In the genomic region with DNA sequence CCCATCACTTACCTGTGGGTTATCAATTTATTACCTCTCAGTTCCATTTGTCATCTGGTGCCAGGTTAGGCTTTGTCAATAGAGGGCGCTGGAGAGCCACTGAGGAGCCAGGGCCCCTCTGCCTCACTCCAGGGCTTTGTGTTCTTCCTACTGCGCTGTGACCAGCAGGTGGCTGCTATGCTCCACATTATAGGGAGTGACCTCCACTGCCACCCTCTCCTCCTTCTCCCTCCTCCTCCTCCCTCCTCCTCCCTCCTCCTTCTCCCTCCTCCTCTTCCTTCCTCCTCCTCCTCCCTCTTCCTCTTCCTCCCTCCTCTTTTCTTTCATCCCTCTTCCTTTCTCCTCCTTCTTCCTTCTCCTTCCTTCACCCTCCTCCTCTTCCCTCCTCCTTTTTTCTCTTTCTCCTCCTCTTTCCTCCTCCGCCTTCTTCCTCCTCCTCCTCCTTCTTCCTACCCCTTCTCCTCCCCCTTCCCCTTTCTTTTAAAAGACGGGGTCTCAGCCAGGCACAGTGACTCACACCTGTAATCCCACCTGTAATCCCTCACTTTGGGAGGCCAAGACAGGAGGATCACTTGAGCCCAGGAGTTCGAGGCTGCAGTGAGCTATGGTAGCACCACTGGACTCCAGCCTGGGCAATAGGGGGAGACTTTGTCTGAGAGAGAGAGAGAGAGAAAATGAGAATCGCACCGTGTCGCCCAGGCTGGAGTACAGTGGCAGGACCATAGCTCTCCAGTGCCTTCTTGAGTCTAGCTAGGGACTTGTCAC, we compare ENCODE assay signal across 8 cellular contexts. TPM values are rescaled to one million over a fixed set of nuclear protein-coding genes. Genes with fewer than 3 reads are reported as not detected.
DNase-seq lines count a peak whose midpoint lies in the region; TF ChIP-seq lines count a peak whose summit lies in the region.

No MANE protein-coding gene starts in this region.

- peak overlapping the region; percentile 52 for H3K27ac Mint-ChIP-seq in activated T-cell treated with anti-CD3 and anti-CD28 coated beads, Interleukin-2, amount 50 U/mL, for 24 hours

- H3K27me3 ChIP-seq in GM23248 (replicated peaks; ENCODE audit: insufficient read depth) (no peaks in the 10 kb centered on the region), Peyer's patch (no peaks in the 10 kb centered on the region), neutrophil (peaks cover 3% of the 10 kb centered on the region), suprapubic skin (no peaks in the 10 kb centered on the region)

- H3K36me3 Mint-ChIP-seq in activated T-cell treated with anti-CD3 and anti-CD28 coated beads, Interleukin-2, amount 50 U/mL, for 24 hours (ENCODE audit: low read depth), result no peaks in the 10 kb centered on the region

- no peaks in the 10 kb centered on the region for H4K20me1 ChIP-seq in GM23248 (ENCODE audit: insufficient read depth)

- no peak overlapping the region for H3K9ac ChIP-seq in GM23248

- no peak overlapping the region for H3K4me2 ChIP-seq in GM23248 (ENCODE audit: unreplicated experiment)

- peaks cover 21% of the 10 kb centered on the region for H3K4me1 Mint-ChIP-seq in activated T-cell treated with anti-CD3 and anti-CD28 coated beads, Interleukin-2, amount 50 U/mL, for 24 hours (ENCODE audit: low read depth)

- H3K9me3 Mint-ChIP-seq in activated T-cell treated with anti-CD3 and anti-CD28 coated beads, Interleukin-2, amount 50 U/mL, for 24 hours, result no peaks in the 10 kb centered on the region

- no peak overlapping the region for H2AFZ ChIP-seq in GM23248

- H3K79me2 ChIP-seq in GM23248 (ENCODE audit: insufficient read depth), result no peaks in the 10 kb centered on the region

- TF ChIP-seq EP300 in suprapubic skin (IDR thresholded peaks at IDR 0.05), result no peak

- TF ChIP-seq POLR2A in Peyer's patch (IDR thresholded peaks at IDR 0.05) (no peak), suprapubic skin (IDR thresholded peaks at IDR 0.05) (no peak)

- peak; percentile 91 to 99 (median 98) for TF ChIP-seq CTCF in Peyer's patch (IDR thresholded peaks at IDR 0.05)
- peak; percentile 86 for TF ChIP-seq CTCF in neutrophil (IDR thresholded peaks at IDR 0.05)
- TF ChIP-seq CTCF in suprapubic skin (IDR thresholded peaks at IDR 0.05), result peak; percentile 97 to 98

- H3K4me1 ChIP-seq in GM23248 (ENCODE audit: insufficient read depth) (no peaks in the 10 kb centered on the region), Peyer's patch (no peaks in the 10 kb centered on the region), neutrophil (ENCODE audit: control insufficient read depth in 1 of 2, insufficient read depth in 1 of 2, low read depth in 1 of 2, low read length in 1 of 2) (no peaks in the 10 kb centered on the region), suprapubic skin (no peaks in the 10 kb centered on the region)

- H3K36me3 ChIP-seq in GM23248 (ENCODE audit: low read depth) (no peaks in the 10 kb centered on the region), Peyer's patch (no peaks in the 10 kb centered on the region), neutrophil (no peaks in the 10 kb centered on the region), suprapubic skin (no peaks in the 10 kb centered on the region)

- no peaks in the 10 kb centered on the region for H3K9me2 ChIP-seq in GM23248 (ENCODE audit: insufficient read depth)

- in situ Hi-C loops in GM23248 (cut with MboI), result no loop called here

- no peak overlapping the region for H3K4me3 ChIP-seq in GM23248
- H3K4me3 ChIP-seq in Peyer's patch, result no peak overlapping the region
- no peak overlapping the region for H3K4me3 ChIP-seq in neutrophil (ENCODE audit: low read depth in 1 of 2, low read length in 1 of 2)
- H3K4me3 ChIP-seq in suprapubic skin, result no peak overlapping the region

- H3K4me3 Mint-ChIP-seq in activated T-cell treated with anti-CD3 and anti-CD28 coated beads, Interleukin-2, amount 50 U/mL, for 24 hours, result no peak overlapping the region

- DNase-seq in DMS53 treated with DMSO at 0.1 percent for 48 hours (lab: John Stamatoyannopoulos, UW; ENCODE audit: unreplicated experiment) (peak; percentile 89), GM23248 (peak; percentile 90), LoVo (ENCODE audit: low spot score) (peak; percentile 85), Peyer's patch (peak; percentile 88 to 96 (median 91)), fibroblast of peridontal ligament (ENCODE audit: extremely low read depth) (peak; percentile 79), suprapubic skin (ENCODE audit: low spot score in 2 of 2) (peak; percentile 84 to 91)
- peak; percentile 90 for DNase-seq in activated T-cell treated with anti-CD3 and anti-CD28 coated beads, Interleukin-2, amount 50 U/mL, for 24 hours

- peaks cover 4% of the 10 kb centered on the region for H3K27me3 Mint-ChIP-seq in activated T-cell treated with anti-CD3 and anti-CD28 coated beads, Interleukin-2, amount 50 U/mL, for 24 hours

- H3K9me3 ChIP-seq in GM23248 (ENCODE audit: low read depth) (no peaks in the 10 kb centered on the region), Peyer's patch (no peaks in the 10 kb centered on the region), neutrophil (no peaks in the 10 kb centered on the region), suprapubic skin (no peaks in the 10 kb centered on the region)

- WGBS in GM23248 (ENCODE audit: low coverage in 1 of 2, low lambda C conversion rate in 2 of 2, missing lambda C conversion rate in 2 of 2), 2 experiments, result 24% methylated on average over 7 to 8 of the region's 8 CpGs
- WGBS in suprapubic skin, result 33% methylated on average over 8 of the region's 8 CpGs

- H3K27ac ChIP-seq in GM23248 (no peak overlapping the region), Peyer's patch (no peak overlapping the region), neutrophil (no peak overlapping the region), suprapubic skin (no peak overlapping the region)

- H3F3A ChIP-seq in GM23248 (ENCODE audit: insufficient read depth), result no peaks in the 10 kb centered on the region

RNA-seq across cellular contexts. Expression of a gene that starts 10.3 kb away (rescaled TPM):
- not detected in 2 replicates for total RNA-seq in GM23248 (2014; rRNA removed; shearing (Covaris generic))
- not detected in 2 replicates for polyA plus RNA-seq in GM23248 (2016; fragmentation: Nextera tagmentation; extraction: Ambion mirVana)
- total RNA-seq in Peyer's patch (1 to 10 TPM in 1 of 4 donors, not detected in 3; 2.5 TPM), suprapubic skin (not detected)

RNA-seq across cellular contexts. Expression of a gene that starts 23.8 kb away (rescaled TPM):
- total RNA-seq in GM23248 (2014; rRNA removed; shearing (Covaris generic)), result 6.8 and 7.5 TPM in 2 replicates
- polyA plus RNA-seq in GM23248 (2016; fragmentation: Nextera tagmentation; extraction: Ambion mirVana), result 4.0 and 4.1 TPM in 2 replicates
- total RNA-seq in Peyer's patch, result 10 to 100 TPM; 27.8 to 62.6 (median 41.9) TPM
- total RNA-seq in suprapubic skin, result 10 to 100 TPM; 31.2 to 66.8 (median 45.2) TPM

RNA-seq across cellular contexts. Expression of a gene that starts 27.7 kb away (rescaled TPM):
- not detected in 2 replicates for total RNA-seq in GM23248 (2014; rRNA removed; shearing (Covaris generic))
- not detected in 2 replicates for polyA plus RNA-seq in GM23248 (2016; fragmentation: Nextera tagmentation; extraction: Ambion mirVana)
- not detected for total RNA-seq in Peyer's patch
- total RNA-seq in suprapubic skin, result 1 to 10 TPM; 1.5 to 8.3 (median 5.6) TPM

RNA-seq across cellular contexts. Expression of a gene that starts 45.9 kb away (rescaled TPM):
- total RNA-seq in GM23248 (2014; rRNA removed; shearing (Covaris generic)), result 328 and 423 TPM in 2 replicates
- polyA plus RNA-seq in GM23248 (2016; fragmentation: Nextera tagmentation; extraction: Ambion mirVana), result 448 and 472 TPM in 2 replicates
- total RNA-seq in Peyer's patch (100 to 1,000 TPM; 462 to 930 (median 787) TPM), suprapubic skin (100 to 1,000 TPM; 449 to 756 (median 626) TPM)

RNA-seq across cellular contexts. Expression of a gene that starts 48.2 kb away (rescaled TPM):
- total RNA-seq in GM23248 (2014; rRNA removed; shearing (Covaris generic)), result 1.4 TPM in 1 of 2 replicates, not detected in the other
- 3.2 and 3.3 TPM in 2 replicates for polyA plus RNA-seq in GM23248 (2016; fragmentation: Nextera tagmentation; extraction: Ambion mirVana)
- total RNA-seq in Peyer's patch (10 to 100 TPM in 3 of 4 donors, 1 to 10 TPM in 1; 8.3 to 14.2 (median 12.3) TPM), suprapubic skin (1 to 10 TPM; 3.3 to 8.5 (median 6.9) TPM)
